11 cellular contexts compared by ENCODE assay signal in genomic region chr4:164423819-164424218, GRCh38.
"Had no signal": no experiment of that assay in that cellular context is flagged by ENCODE, and none has a peak within 500 bp of the region (broad histone marks: within the 10 kb centered on the region; RNA-seq: fewer than 3 reads in every experiment).

No MANE protein-coding gene starts in this region.

- H3K9ac ChIP-seq: GM23248 had no signal

- H3K4me3 ChIP-seq: GM23248, GM23338, HAP-1 had no signal

- ATAC-seq: GM23338, HCT116 had no signal

- H3K4me1 ChIP-seq: HAP-1 had no signal

- H2AFZ ChIP-seq: GM23248, GM23338 had no signal

- H3K36me3 ChIP-seq: HAP-1 had no signal

- H3K27ac ChIP-seq: GM23248 had no signal

- FAIRE-seq: H1, H54 had no signal

- DNase-seq: GM23248, GOT3, H7, H9, HCEC 1CT, HFFc6 had no signal

- H3K4me2 ChIP-seq: GM23338 had no signal
